8 cellular contexts compared by ENCODE assay signal in the genomic region with DNA sequence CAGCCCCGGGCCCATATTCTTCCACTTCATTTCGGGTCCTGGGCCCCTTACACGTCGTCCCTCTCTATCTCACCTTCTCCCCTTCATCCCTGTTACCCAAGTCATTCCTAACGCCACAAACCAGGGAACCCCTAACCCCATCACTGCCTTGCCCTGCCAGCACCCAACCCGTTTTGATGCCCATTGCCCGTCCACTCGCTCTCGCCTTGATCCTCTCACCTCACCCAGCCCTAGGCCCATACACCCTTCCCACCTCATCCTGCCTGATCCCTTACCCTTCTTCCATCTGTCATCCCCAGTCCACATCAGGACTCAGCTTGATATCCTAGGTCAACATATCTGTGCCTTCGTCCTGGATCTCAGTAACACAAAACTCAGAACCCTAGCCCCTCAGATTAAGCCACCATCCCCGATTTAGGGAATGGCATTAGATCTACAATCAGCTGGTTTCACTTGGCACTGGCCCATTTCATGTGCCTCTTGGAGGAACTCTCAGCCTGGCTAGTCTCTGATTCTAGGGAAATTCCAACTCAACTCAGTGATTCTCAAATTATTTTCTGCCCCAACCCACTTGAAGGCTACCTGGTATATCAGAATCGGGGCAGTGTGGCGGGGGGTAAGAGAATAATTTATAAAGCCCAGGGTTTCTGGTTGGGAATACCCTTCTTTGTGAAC. TPM values are rescaled to one million over a fixed set of nuclear protein-coding genes. Genes with fewer than 3 reads are reported as not detected.
DNase-seq lines count a peak whose midpoint lies in the region; ATAC-seq and TF ChIP-seq lines count a peak whose summit lies in the region.

No MANE protein-coding gene starts in this region.

- no peaks in the 10 kb centered on the region for H3K27me3 Mint-ChIP-seq in activated CD4-positive, alpha-beta T cell treated with anti-CD3 and anti-CD28 coated beads for 36 hours

- no peak for TF ChIP-seq EP300 in tibial nerve (IDR thresholded peaks at IDR 0.05)

- 22% methylated on average over 13 of the region's 13 CpGs for WGBS in liver
- WGBS in tibial nerve, 2 donors = 22 to 23% methylated on average over 13 of the region's 13 CpGs

- CTCF ChIA-PET in activated CD4-positive, alpha-beta T cell treated with anti-CD3 and anti-CD28 coated beads for 36 hours (lab: Charles Lee) = no interaction called here

- TF ChIP-seq CTCF in ascending aorta (IDR thresholded peaks at IDR 0.05) = no peak
- no peak for TF ChIP-seq CTCF in liver (IDR thresholded peaks at IDR 0.05; ENCODE audit: low read depth, low read length, missing input control)
- no peak for TF ChIP-seq CTCF in tibial nerve (IDR thresholded peaks at IDR 0.05)

- peaks cover 58% of the 10 kb centered on the region for H3K36me3 Mint-ChIP-seq in activated CD4-positive, alpha-beta T cell treated with anti-CD3 and anti-CD28 coated beads for 36 hours (ENCODE audit: low read depth)

- H3K9me3 ChIP-seq in ascending aorta (no peaks in the 10 kb centered on the region), liver (ENCODE audit: control insufficient read depth in 4 of 4, low read length in 3 of 4) (no peaks in the 10 kb centered on the region), tibial nerve (no peaks in the 10 kb centered on the region)

- peak overlapping the region; percentile 97 for H3K4me3 Mint-ChIP-seq in activated CD4-positive, alpha-beta T cell treated with anti-CD3 and anti-CD28 coated beads for 36 hours

- peaks cover 45% of the 10 kb centered on the region for H3K4me1 Mint-ChIP-seq in activated CD4-positive, alpha-beta T cell treated with anti-CD3 and anti-CD28 coated beads for 36 hours

- H3K36me3 ChIP-seq in ascending aorta (peaks cover 12 to 49% of the 10 kb centered on the region in 2 donors), liver (ENCODE audit: control insufficient read depth in 4 of 4, insufficient read depth in 3 of 4, low read depth in 1 of 4, low read length in 3 of 4) (peaks cover 2 to 35% (median 29%) of the 10 kb centered on the region in 4 donors), tibial nerve (peaks cover 0 to 64% (median under 1%) of the 10 kb centered on the region in 3 donors)

- TF ChIP-seq POLR2A in tibial nerve (IDR thresholded peaks at IDR 0.05) = no peak

- peak overlapping the region; percentile 83 to 84 for H3K9ac ChIP-seq in liver (ENCODE audit: low read depth in 1 of 2, low read length in 2 of 2)

- H3K27me3 ChIP-seq in ascending aorta (no peaks in the 10 kb centered on the region), liver (ENCODE audit: control insufficient read depth in 4 of 4, insufficient read depth in 4 of 4, low read length in 3 of 4) (no peaks in the 10 kb centered on the region), tibial nerve (no peaks in the 10 kb centered on the region)

- no peak for TF ChIP-seq RAD21 in liver (IDR thresholded peaks at IDR 0.05)

- H3K4me1 ChIP-seq in ascending aorta (peaks cover 7 to 9% of the 10 kb centered on the region in 2 donors), liver (ENCODE audit: control insufficient read depth in 4 of 4, insufficient read depth in 4 of 4, low read length in 3 of 4) (peaks cover 0 to 27% (median 16%) of the 10 kb centered on the region in 4 donors), tibial nerve (peaks cover 0 to 40% (median 19%) of the 10 kb centered on the region in 4 donors)

- H3K27ac ChIP-seq in ascending aorta (peak overlapping the region; percentile 84 to 92), liver (ENCODE audit: low read depth in 1 of 2, low read length in 2 of 2) (peak overlapping the region; percentile 86 to 89), tibial nerve (peak overlapping the region; percentile 55 to 98 (median 89))

- no peak for DNase-seq in activated CD4-positive, alpha-beta T cell treated with anti-CD3 and anti-CD28 coated beads for 36 hours
- DNase-seq in activated CD4-positive, alpha-beta T cell treated with anti-CD3 and anti-CD28 coated beads for 48 hours = no peak
- DNase-seq in ascending aorta (ENCODE audit: low spot score in 2 of 2) (no peak), tibial nerve (ENCODE audit: low spot score in 2 of 2) (no peak), DMS79 treated with DMSO at 0.1 percent for 48 hours (lab: John Stamatoyannopoulos, UW) (no peak), DMS 273 (lab: John Stamatoyannopoulos, UW; ENCODE audit: unreplicated experiment) (no peak)

- intact Hi-C loops in activated CD4-positive, alpha-beta T cell treated with anti-CD3 and anti-CD28 coated beads for 36 hours (cut with DNase I, micrococcal nuclease) = loop anchor here in 1 of 2 experiments (1.0 to 2.0 kb wide), 4 partner anchors 41 to 1111 kb away; a partner anchor contains a TSS
- intact Hi-C loops in ascending aorta (cut with DNase I) = no loop called here

- no peaks in the 10 kb centered on the region for H3K9me3 Mint-ChIP-seq in activated CD4-positive, alpha-beta T cell treated with anti-CD3 and anti-CD28 coated beads for 36 hours (ENCODE audit: low read depth)

- POLR2A ChIA-PET in activated CD4-positive, alpha-beta T cell treated with anti-CD3 and anti-CD28 coated beads for 36 hours (lab: Charles Lee) = interaction anchor here (1.0 kb wide), 1 partner anchor 241 kb away, joined by 3 read pairs; a partner anchor contains a TSS

- peak overlapping the region; percentile 99 for H3K27ac Mint-ChIP-seq in activated CD4-positive, alpha-beta T cell treated with anti-CD3 and anti-CD28 coated beads for 36 hours

- H3K4me3 ChIP-seq in ascending aorta (peak overlapping the region; percentile 70 to 90), liver (ENCODE audit: low read depth in 1 of 3, low read length in 3 of 3) (peak overlapping the region; percentile 56 to 98 (median 73)), tibial nerve (peak overlapping the region; percentile 49 to 99 (median 90))

- ATAC-seq in activated CD4-positive, alpha-beta T cell treated with anti-CD3 and anti-CD28 coated beads for 36 hours = no peak
- no peak for ATAC-seq in GM18873 (IDR thresholded peaks at IDR 0.05; ENCODE audit: low FRiP score, unreplicated experiment)

TF ChIP-seq in liver, 16 proteins besides CTCF, POLR2A, EP300 and RAD21:
- TF ChIP-seq FOXA2 (IDR thresholded peaks at IDR 0.05) = no peak
- TF ChIP-seq, protein P1, sequence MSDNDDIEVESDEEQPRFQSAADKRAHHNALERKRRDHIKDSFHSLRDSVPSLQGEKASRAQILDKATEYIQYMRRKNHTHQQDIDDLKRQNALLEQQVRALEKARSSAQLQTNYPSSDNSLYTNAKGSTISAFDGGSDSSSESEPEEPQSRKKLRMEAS (IDR thresholded peaks at IDR 0.05) = no peak
- TF ChIP-seq FOXA1 (IDR thresholded peaks at IDR 0.05) = no peak
- no peak for TF ChIP-seq EGR1 (IDR thresholded peaks at IDR 0.05; ENCODE audit: low read depth in 2 of 2)
- TF ChIP-seq SP1 (IDR thresholded peaks at IDR 0.05) = no peak
- TF ChIP-seq GABPA (IDR thresholded peaks at IDR 0.05 in 1 of 2, conservative IDR thresholded peaks at IDR 0.05 in 1 of 2) = no peak
- TF ChIP-seq JUND (IDR thresholded peaks at IDR 0.05) = no peak
TF ChIP-seq in liver: peak in this region for 0.

RNA-seq across cellular contexts. Expression of a gene that starts 0.5 kb away (rescaled TPM):
- 100 to 1,000 TPM; 102 to 106 TPM for total RNA-seq in activated CD4-positive, alpha-beta T cell treated with anti-CD3 and anti-CD28 coated beads for 36 hours
- 47.5 TPM for total RNA-seq in ascending aorta
- total RNA-seq in liver = 10 to 100 TPM; 23.2 to 26.5 TPM
- polyA plus RNA-seq in liver = 10 to 100 TPM; 29.0 to 34.8 TPM
- total RNA-seq in tibial nerve = 10 to 100 TPM; 56.1 to 67.4 (median 59.3) TPM

RNA-seq across cellular contexts. Expression of a gene that starts 0.8 kb away (rescaled TPM):
- 10 to 100 TPM; 47.9 to 65.8 TPM for total RNA-seq in activated CD4-positive, alpha-beta T cell treated with anti-CD3 and anti-CD28 coated beads for 36 hours
- total RNA-seq in ascending aorta (58.5 TPM), liver (10 to 100 TPM; 35.1 to 49.4 TPM), tibial nerve (100 to 1,000 TPM; 108 to 134 (median 123) TPM)
- 10 to 100 TPM; 36.6 to 55.2 TPM for polyA plus RNA-seq in liver

RNA-seq across cellular contexts. Expression of a gene that starts 25.0 kb away (rescaled TPM):
- total RNA-seq in activated CD4-positive, alpha-beta T cell treated with anti-CD3 and anti-CD28 coated beads for 36 hours = 10 to 100 TPM; 31.2 to 33.7 TPM
- 14.2 TPM for total RNA-seq in ascending aorta
- total RNA-seq in liver = 10 to 100 TPM; 14.1 to 27.9 TPM
- polyA plus RNA-seq in liver = 10 to 100 TPM; 13.7 to 15.1 TPM
- 10 to 100 TPM; 35.2 to 45.9 (median 40.5) TPM for total RNA-seq in tibial nerve

RNA-seq across cellular contexts. Expression of a gene that starts 25.4 kb away (rescaled TPM):
- total RNA-seq in activated CD4-positive, alpha-beta T cell treated with anti-CD3 and anti-CD28 coated beads for 36 hours = not detected
- not detected for total RNA-seq in ascending aorta
- total RNA-seq in liver = under 1 TPM in 1 of 2 donors, not detected in 1; 0.70 TPM
- polyA plus RNA-seq in liver = not detected
- total RNA-seq in tibial nerve = not detected
